Comparison of ENCODE assay signal across 1 cellular context in genomic region chr17:7011415-7011814, GRCh38.
TF ChIP-seq lines count a peak whose summit lies in the region.

No MANE protein-coding gene starts in this region.

TF ChIP-seq in GM12878, 131 proteins besides CTCF, POLR2A, EP300 and RAD21:
- TF ChIP-seq NRF1 (conservative IDR thresholded peaks at IDR 0.05; ENCODE audit: low read depth, low read length) (no peak), MLLT1 (IDR thresholded peaks at IDR 0.05) (peak; percentile 68)
